Comparison of ENCODE assay signal across 19 cellular contexts in the genomic region with DNA sequence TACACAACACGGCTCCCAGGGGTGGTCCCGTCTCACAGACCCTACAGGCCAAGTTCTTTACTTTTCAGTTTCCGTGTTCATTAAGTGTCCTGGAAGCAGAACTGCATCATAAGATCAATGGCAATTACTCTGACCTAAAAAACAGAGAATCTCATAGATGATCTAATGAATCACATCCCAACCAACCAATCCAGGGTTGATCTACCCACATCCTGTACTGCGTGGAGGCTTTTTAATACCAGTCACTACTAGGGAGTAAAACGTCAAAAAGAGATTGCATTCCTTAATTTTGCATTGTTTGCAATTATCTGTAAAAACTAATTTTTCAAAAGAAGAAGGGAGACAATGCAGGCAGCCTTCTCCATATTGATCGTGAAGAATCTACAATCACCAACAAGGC.
"Had no signal": no experiment of that assay in that cellular context is flagged by ENCODE, and none has a peak within 500 bp of the region (broad histone marks: within the 10 kb centered on the region; RNA-seq: fewer than 3 reads in every experiment).

No MANE protein-coding gene starts in this region.

- ATAC-seq: activated CD8-positive, alpha-beta T cell treated with anti-CD3 and anti-CD28 coated beads for 36 hours; activated T-cell treated with anti-CD3 and anti-CD28 coated beads, Interleukin-2, amount 50 U/mL, for 4 hours; foreskin keratinocyte; psoas muscle; sciatic nerve; stimulated activated naive CD8-positive, alpha-beta T cell treated with anti-CD3 and anti-CD28 coated beads, Interleukin-15, amount 100 ng/mL, for 72 hours; upper lobe of right lung had no signal

- H3K27me3 ChIP-seq: adrenal gland, foreskin keratinocyte, testis, upper lobe of right lung had no signal

- DNase-seq: activated B cell treated with CpG ODN at 0.5 μM for 24 hours; activated CD4-positive, alpha-beta T cell treated with anti-CD3 and anti-CD28 coated beads for 48 hours; activated CD8-positive, alpha-beta T cell treated with anti-CD3 and anti-CD28 coated beads for 36 hours; activated effector memory CD4-positive, alpha-beta T cell treated with Interleukin-2 at 50 U/mL for 16 hours; activated T-cell treated with anti-CD3 and anti-CD28 coated beads, Interleukin-2, amount 50 U/mL, for 4 hours; adrenal gland; caudate nucleus; effector CD4-positive, alpha-beta T cell; foreskin keratinocyte; psoas muscle; stimulated activated CD4-positive, alpha-beta T cell treated with anti-CD3 and anti-CD28 coated beads, Interleukin-1b, Interleukin-23, amount 100 ng/mL, for 48 hours; stimulated activated naive CD8-positive, alpha-beta T cell treated with anti-CD3 and anti-CD28 coated beads, Interleukin-15, amount 100 ng/mL, for 72 hours; testis; upper lobe of right lung had no signal

- H3K4me3 Mint-ChIP-seq: activated B cell treated with CpG ODN at 0.5 μM for 24 hours; activated CD8-positive, alpha-beta T cell treated with anti-CD3 and anti-CD28 coated beads for 36 hours; activated naive CD4-positive, alpha-beta T cell treated with anti-CD3 and anti-CD28 coated beads, Interleukin-2, amount 50 U/mL, for 24 hours; activated T-cell treated with anti-CD3 and anti-CD28 coated beads, Interleukin-2, amount 50 U/mL, for 4 hours; stimulated activated naive CD8-positive, alpha-beta T cell treated with anti-CD3 and anti-CD28 coated beads, Interleukin-15, amount 100 ng/mL, for 72 hours; T-helper 1 cell treated with Interleukin-12 subunit alpha and Interleukin-12 subunit beta and Interleukin-4 antibody, amounts not matched to agents 30 μg/mL and 1 μg/mL, for 36 hours had no signal

- H3K27ac ChIP-seq: adrenal gland, foreskin keratinocyte, testis, upper lobe of right lung had no signal

- H3K9me3 ChIP-seq: adrenal gland, psoas muscle, testis, upper lobe of right lung had no signal

- H3K27ac Mint-ChIP-seq: activated B cell treated with CpG ODN at 0.5 μM for 24 hours; activated CD8-positive, alpha-beta T cell treated with anti-CD3 and anti-CD28 coated beads for 36 hours; activated naive CD4-positive, alpha-beta T cell treated with anti-CD3 and anti-CD28 coated beads, Interleukin-2, amount 50 U/mL, for 24 hours; stimulated activated naive CD8-positive, alpha-beta T cell treated with anti-CD3 and anti-CD28 coated beads, Interleukin-15, amount 100 ng/mL, for 72 hours; T-helper 1 cell treated with Interleukin-12 subunit alpha and Interleukin-12 subunit beta and Interleukin-4 antibody, amounts not matched to agents 30 μg/mL and 1 μg/mL, for 36 hours had no signal

- H3K4me3 ChIP-seq: adrenal gland, psoas muscle, testis, upper lobe of right lung had no signal

- FAIRE-seq: colon, endothelial cell of umbilical vein had no signal

- H3K36me3 ChIP-seq: adrenal gland, upper lobe of right lung had no signal

- H3K36me3 Mint-ChIP-seq: activated naive CD4-positive, alpha-beta T cell treated with anti-CD3 and anti-CD28 coated beads, Interleukin-2, amount 50 U/mL, for 24 hours had no signal

- H3K4me1 Mint-ChIP-seq: activated B cell treated with CpG ODN at 0.5 μM for 24 hours; activated naive CD4-positive, alpha-beta T cell treated with anti-CD3 and anti-CD28 coated beads, Interleukin-2, amount 50 U/mL, for 24 hours had no signal

- H3K9me3 Mint-ChIP-seq: activated B cell treated with CpG ODN at 0.5 μM for 24 hours; activated CD8-positive, alpha-beta T cell treated with anti-CD3 and anti-CD28 coated beads for 36 hours; activated naive CD4-positive, alpha-beta T cell treated with anti-CD3 and anti-CD28 coated beads, Interleukin-2, amount 50 U/mL, for 24 hours; activated T-cell treated with anti-CD3 and anti-CD28 coated beads, Interleukin-2, amount 50 U/mL, for 4 hours; stimulated activated naive CD8-positive, alpha-beta T cell treated with anti-CD3 and anti-CD28 coated beads, Interleukin-15, amount 100 ng/mL, for 72 hours; T-helper 1 cell treated with Interleukin-12 subunit alpha and Interleukin-12 subunit beta and Interleukin-4 antibody, amounts not matched to agents 30 μg/mL and 1 μg/mL, for 36 hours had no signal
